ENCODE assay signal across 9 cellular contexts in genomic region chr3:48151058-48151806, GRCh38. TPM values are rescaled to one million over a fixed set of nuclear protein-coding genes. Genes with fewer than 3 reads are reported as not detected.
DNase-seq lines count a peak whose midpoint lies in the region; ATAC-seq and TF ChIP-seq lines count a peak whose summit lies in the region.
"Had no signal": no experiment of that assay in that cellular context is flagged by ENCODE, and none has a peak within 500 bp of the region (broad histone marks: within the 10 kb centered on the region; RNA-seq: fewer than 3 reads in every experiment).

No MANE protein-coding gene starts in this region.

- DNase-seq in DMS153 (lab: John Stamatoyannopoulos, UW), result peak; percentile 26
- peak; percentile 33 for DNase-seq in NCI-H526 treated with DMSO at 0.1 percent for 48 hours (lab: John Stamatoyannopoulos, UW)
- peak; percentile 18 to 35 (median 24) for DNase-seq in activated CD8-positive, alpha-beta memory T cell treated with anti-CD3 and anti-CD28 coated beads for 48 hours (ENCODE audit: low read depth in 2 of 3, low spot score in 2 of 3)
- DNase-seq in endothelial cell (ENCODE audit: low spot score), result peak; percentile 76
- DNase-seq in midbrain (lab: John Stamatoyannopoulos, UW), result peak; percentile 63
- DNase-seq in stimulated activated CD8-positive, alpha-beta memory T cell treated with anti-CD3 and anti-CD28 coated beads, Interleukin-15, amount 100 ng/mL, for 4 hours (ENCODE audit: low read depth in 2 of 2), result peak; percentile 3

- no peaks in the 10 kb centered on the region for H3K4me1 Mint-ChIP-seq in endothelial cell (ENCODE audit: unreplicated experiment)

- H3K4me3 Mint-ChIP-seq in endothelial cell (ENCODE audit: unreplicated experiment), result no peak overlapping the region
- H3K4me3 Mint-ChIP-seq: activated naive CD8-positive, alpha-beta T cell had no signal

- ATAC-seq in HG03066 (IDR thresholded peaks at IDR 0.05; ENCODE audit: low read depth, unreplicated experiment) (peak; percentile 76), GM19455 (IDR thresholded peaks at IDR 0.05; ENCODE audit: unreplicated experiment) (no peak)

- no peaks in the 10 kb centered on the region for H3K36me3 Mint-ChIP-seq in endothelial cell (ENCODE audit: low read depth, unreplicated experiment)
- H3K36me3 Mint-ChIP-seq: activated naive CD8-positive, alpha-beta T cell had no signal

- H3K27me3 Mint-ChIP-seq in endothelial cell (ENCODE audit: unreplicated experiment), result no peaks in the 10 kb centered on the region
- H3K27me3 Mint-ChIP-seq: activated naive CD8-positive, alpha-beta T cell had no signal

- peak; percentile 60 for TF ChIP-seq CTCF in endothelial cell (IDR thresholded peaks at IDR 0.05; ENCODE audit: unreplicated experiment)

- H3K9me3 Mint-ChIP-seq in endothelial cell (ENCODE audit: unreplicated experiment), result no peaks in the 10 kb centered on the region

- H3K27ac Mint-ChIP-seq in endothelial cell (ENCODE audit: unreplicated experiment), result no peak overlapping the region
- H3K27ac Mint-ChIP-seq: activated naive CD8-positive, alpha-beta T cell had no signal

RNA-seq across cellular contexts. Expression of gene CDC25A, which starts 37.0 kb away (rescaled TPM):
- 14.8 TPM for total RNA-seq in endothelial cell (ENCODE audit: unreplicated experiment)

Comparison
In these comparisons a context has a peak if more than half of its experiments do, and no peak if none do; other contexts are left out.
1. DNase-seq: peak in every context shown above with its lines; median percentile 76 in endothelial cell; 63 in midbrain; 33 in NCI-H526 treated with DMSO at 0.1 percent for 48 hours; 26 in DMS153; 24 in activated CD8-positive, alpha-beta memory T cell treated with anti-CD3 and anti-CD28 coated beads for 48 hours; 3 in stimulated activated CD8-positive, alpha-beta memory T cell treated with anti-CD3 and anti-CD28 coated beads, Interleukin-15, amount 100 ng/mL, for 4 hours.